1 cellular context compared by ENCODE assay signal in the genomic region with DNA sequence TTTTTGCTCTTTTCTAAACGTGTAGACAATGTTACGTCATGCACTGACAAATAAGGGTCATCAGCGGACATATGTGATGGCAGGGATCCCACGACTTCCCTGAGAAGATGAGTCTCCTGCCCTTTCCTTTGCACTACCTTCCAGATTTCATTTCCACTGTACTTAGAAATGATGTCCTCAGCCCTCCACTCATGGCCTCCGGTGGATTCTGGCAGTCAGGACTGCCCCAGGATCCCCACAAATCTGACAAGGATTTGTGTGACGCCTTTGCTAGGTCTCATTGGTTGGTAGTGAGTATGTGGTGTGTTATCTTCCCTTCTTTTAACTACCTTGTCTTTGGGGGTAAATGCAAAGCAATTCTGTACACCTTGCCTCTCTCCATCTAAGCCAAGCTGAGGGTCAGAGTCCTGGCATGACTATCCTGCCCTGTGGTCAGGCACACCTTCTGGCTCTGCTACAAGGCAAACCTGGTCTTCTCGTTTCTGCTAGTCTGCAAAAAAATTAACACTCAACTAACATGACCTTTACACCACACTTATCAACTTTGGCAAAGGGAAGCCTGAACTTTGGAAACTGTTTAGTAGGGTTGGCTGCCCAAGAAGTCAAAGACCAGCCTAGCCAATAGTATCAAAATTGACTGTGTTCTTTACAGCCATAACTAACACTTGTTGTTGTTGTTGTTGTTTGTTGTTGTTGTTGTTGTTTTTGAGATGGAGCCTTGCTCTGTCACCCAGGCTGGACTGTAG.
A peak's percentile ranks its signal among the peaks of the same experiment; 100 is the strongest.
TF ChIP-seq lines count a peak whose summit lies in the region.

No MANE protein-coding gene starts in this region.

TF ChIP-seq in HepG2, 621 proteins besides CTCF, POLR2A, EP300 and RAD21 (continued from another document and continues in another):
- TF ChIP-seq, protein P1, sequence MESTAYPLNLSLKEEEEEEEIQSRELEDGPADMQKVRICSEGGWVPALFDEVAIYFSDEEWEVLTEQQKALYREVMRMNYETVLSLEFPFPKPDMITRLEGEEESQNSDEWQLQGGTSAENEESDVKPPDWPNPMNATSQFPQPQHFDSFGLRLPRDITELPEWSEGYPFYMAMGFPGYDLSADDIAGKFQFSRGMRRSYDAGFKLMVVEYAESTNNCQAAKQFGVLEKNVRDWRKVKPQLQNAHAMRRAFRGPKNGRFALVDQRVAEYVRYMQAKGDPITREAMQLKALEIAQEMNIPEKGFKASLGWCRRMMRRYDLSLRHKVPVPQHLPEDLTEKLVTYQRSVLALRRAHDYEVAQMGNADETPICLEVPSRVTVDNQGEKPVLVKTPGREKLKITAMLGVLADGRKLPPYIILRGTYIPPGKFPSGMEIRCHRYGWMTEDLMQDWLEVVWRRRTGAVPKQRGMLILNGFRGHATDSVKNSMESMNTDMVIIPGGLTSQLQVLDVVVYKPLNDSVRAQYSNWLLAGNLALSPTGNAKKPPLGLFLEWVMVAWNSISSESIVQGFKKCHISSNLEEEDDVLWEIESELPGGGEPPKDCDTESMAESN (CRISPR knock-in tag; conservative IDR thresholded peaks at IDR 0.05): peak; percentile 55; the same call in 1 of the 2 replicates
- TF ChIP-seq PITX1 (CRISPR knock-in tag; IDR thresholded peaks at IDR 0.05) (no peak), ZNF782 (CRISPR knock-in tag; IDR thresholded peaks at IDR 0.05; ENCODE audit: borderline replicate concordance) (no peak), HOXD1 (CRISPR knock-in tag; IDR thresholded peaks at IDR 0.05) (no peak), SP5 (CRISPR knock-in tag; IDR thresholded peaks at IDR 0.05; ENCODE audit: borderline replicate concordance, low read depth) (no peak), SAFB2 (CRISPR knock-in tag; IDR thresholded peaks at IDR 0.05; ENCODE audit: borderline replicate concordance, low read depth) (no peak), KLF12 (CRISPR knock-in tag; IDR thresholded peaks at IDR 0.05; ENCODE audit: borderline replicate concordance) (no peak), RCOR2 (CRISPR knock-in tag; IDR thresholded peaks at IDR 0.05) (peak; percentile 66; the same call in 1 of the 2 replicates), ZNF607 (CRISPR knock-in tag; IDR thresholded peaks at IDR 0.05; ENCODE audit: borderline replicate concordance) (peak; percentile 73; the same call in 1 of the 2 replicates), KDM5B (CRISPR knock-in tag; IDR thresholded peaks at IDR 0.05; ENCODE audit: borderline replicate concordance) (no peak), ADNP (CRISPR knock-in tag; IDR thresholded peaks at IDR 0.05) (no peak), CENPT (CRISPR knock-in tag; IDR thresholded peaks at IDR 0.05; ENCODE audit: low read depth) (no peak), ZNF713 (CRISPR knock-in tag; IDR thresholded peaks at IDR 0.05) (no peak), MTF2 (CRISPR knock-in tag; IDR thresholded peaks at IDR 0.05; ENCODE audit: borderline replicate concordance) (no peak), ELF1 (CRISPR knock-in tag; IDR thresholded peaks at IDR 0.05) (no peak; the same call in 1 of the 2 replicates), JUN (CRISPR knock-in tag; IDR thresholded peaks at IDR 0.05) (no peak), ZFP36 (IDR thresholded peaks at IDR 0.05; ENCODE audit: borderline replicate concordance, low read depth, low read length, partially characterized antibody) (no peak), THYN1 (CRISPR knock-in tag; IDR thresholded peaks at IDR 0.05; ENCODE audit: borderline replicate concordance, low read depth) (no peak), ZBTB42 (CRISPR knock-in tag; IDR thresholded peaks at IDR 0.05) (no peak), CBX2 (IDR thresholded peaks at IDR 0.05; ENCODE audit: low read depth, low read length) (no peak), CBX2 (CRISPR knock-in tag; IDR thresholded peaks at IDR 0.05; ENCODE audit: low read depth) (no peak), ZNF761 (CRISPR knock-in tag; conservative IDR thresholded peaks at IDR 0.05) (no peak), SALL1 (CRISPR knock-in tag; IDR thresholded peaks at IDR 0.05) (peak; percentile 52), ZNF766 (CRISPR knock-in tag; IDR thresholded peaks at IDR 0.05; ENCODE audit: borderline replicate concordance) (no peak; the same call in 1 of the 2 replicates), RNF2 (conservative IDR thresholded peaks at IDR 0.05; ENCODE audit: low read depth) (no peak), CREB1 (IDR thresholded peaks at IDR 0.05) (no peak), CREB1 (CRISPR knock-in tag; IDR thresholded peaks at IDR 0.05) (no peak), ZNF891 (CRISPR knock-in tag; IDR thresholded peaks at IDR 0.05) (no peak), ZNF703 (CRISPR knock-in tag; IDR thresholded peaks at IDR 0.05; ENCODE audit: borderline replicate concordance) (no peak), ZNF790 (CRISPR knock-in tag; IDR thresholded peaks at IDR 0.05; ENCODE audit: borderline replicate concordance) (no peak), ELF4 (CRISPR knock-in tag; IDR thresholded peaks at IDR 0.05; ENCODE audit: borderline replicate concordance) (no peak)
- TF ChIP-seq, protein P2, sequence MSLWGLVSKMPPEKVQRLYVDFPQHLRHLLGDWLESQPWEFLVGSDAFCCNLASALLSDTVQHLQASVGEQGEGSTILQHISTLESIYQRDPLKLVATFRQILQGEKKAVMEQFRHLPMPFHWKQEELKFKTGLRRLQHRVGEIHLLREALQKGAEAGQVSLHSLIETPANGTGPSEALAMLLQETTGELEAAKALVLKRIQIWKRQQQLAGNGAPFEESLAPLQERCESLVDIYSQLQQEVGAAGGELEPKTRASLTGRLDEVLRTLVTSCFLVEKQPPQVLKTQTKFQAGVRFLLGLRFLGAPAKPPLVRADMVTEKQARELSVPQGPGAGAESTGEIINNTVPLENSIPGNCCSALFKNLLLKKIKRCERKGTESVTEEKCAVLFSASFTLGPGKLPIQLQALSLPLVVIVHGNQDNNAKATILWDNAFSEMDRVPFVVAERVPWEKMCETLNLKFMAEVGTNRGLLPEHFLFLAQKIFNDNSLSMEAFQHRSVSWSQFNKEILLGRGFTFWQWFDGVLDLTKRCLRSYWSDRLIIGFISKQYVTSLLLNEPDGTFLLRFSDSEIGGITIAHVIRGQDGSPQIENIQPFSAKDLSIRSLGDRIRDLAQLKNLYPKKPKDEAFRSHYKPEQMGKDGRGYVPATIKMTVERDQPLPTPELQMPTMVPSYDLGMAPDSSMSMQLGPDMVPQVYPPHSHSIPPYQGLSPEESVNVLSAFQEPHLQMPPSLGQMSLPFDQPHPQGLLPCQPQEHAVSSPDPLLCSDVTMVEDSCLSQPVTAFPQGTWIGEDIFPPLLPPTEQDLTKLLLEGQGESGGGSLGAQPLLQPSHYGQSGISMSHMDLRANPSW (CRISPR knock-in tag; IDR thresholded peaks at IDR 0.05; ENCODE audit: borderline replicate concordance): no peak
- TF ChIP-seq, protein P3, sequence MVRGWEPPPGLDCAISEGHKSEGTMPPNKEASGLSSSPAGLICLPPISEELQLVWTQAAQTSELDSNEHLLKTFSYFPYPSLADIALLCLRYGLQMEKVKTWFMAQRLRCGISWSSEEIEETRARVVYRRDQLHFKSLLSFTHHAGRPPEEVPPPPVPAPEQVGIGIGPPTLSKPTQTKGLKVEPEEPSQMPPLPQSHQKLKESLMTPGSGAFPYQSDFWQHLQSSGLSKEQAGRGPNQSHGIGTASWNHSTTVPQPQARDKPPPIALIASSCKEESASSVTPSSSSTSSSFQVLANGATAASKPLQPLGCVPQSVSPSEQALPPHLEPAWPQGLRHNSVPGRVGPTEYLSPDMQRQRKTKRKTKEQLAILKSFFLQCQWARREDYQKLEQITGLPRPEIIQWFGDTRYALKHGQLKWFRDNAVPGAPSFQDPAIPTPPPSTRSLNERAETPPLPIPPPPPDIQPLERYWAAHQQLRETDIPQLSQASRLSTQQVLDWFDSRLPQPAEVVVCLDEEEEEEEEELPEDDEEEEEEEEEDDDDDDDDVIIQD (CRISPR knock-in tag; IDR thresholded peaks at IDR 0.05; ENCODE audit: low read depth): peak; percentile 37; the same call in 1 of the 2 replicates
- TF ChIP-seq, protein P4, sequence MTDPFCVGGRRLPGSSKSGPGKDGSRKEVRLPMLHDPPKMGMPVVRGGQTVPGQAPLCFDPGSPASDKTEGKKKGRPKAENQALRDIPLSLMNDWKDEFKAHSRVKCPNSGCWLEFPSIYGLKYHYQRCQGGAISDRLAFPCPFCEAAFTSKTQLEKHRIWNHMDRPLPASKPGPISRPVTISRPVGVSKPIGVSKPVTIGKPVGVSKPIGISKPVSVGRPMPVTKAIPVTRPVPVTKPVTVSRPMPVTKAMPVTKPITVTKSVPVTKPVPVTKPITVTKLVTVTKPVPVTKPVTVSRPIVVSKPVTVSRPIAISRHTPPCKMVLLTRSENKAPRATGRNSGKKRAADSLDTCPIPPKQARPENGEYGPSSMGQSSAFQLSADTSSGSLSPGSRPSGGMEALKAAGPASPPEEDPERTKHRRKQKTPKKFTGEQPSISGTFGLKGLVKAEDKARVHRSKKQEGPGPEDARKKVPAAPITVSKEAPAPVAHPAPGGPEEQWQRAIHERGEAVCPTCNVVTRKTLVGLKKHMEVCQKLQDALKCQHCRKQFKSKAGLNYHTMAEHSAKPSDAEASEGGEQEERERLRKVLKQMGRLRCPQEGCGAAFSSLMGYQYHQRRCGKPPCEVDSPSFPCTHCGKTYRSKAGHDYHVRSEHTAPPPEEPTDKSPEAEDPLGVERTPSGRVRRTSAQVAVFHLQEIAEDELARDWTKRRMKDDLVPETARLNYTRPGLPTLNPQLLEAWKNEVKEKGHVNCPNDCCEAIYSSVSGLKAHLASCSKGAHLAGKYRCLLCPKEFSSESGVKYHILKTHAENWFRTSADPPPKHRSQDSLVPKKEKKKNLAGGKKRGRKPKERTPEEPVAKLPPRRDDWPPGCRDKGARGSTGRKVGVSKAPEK (CRISPR knock-in tag; IDR thresholded peaks at IDR 0.05; ENCODE audit: borderline replicate concordance): no peak
- TF ChIP-seq, protein P5, sequence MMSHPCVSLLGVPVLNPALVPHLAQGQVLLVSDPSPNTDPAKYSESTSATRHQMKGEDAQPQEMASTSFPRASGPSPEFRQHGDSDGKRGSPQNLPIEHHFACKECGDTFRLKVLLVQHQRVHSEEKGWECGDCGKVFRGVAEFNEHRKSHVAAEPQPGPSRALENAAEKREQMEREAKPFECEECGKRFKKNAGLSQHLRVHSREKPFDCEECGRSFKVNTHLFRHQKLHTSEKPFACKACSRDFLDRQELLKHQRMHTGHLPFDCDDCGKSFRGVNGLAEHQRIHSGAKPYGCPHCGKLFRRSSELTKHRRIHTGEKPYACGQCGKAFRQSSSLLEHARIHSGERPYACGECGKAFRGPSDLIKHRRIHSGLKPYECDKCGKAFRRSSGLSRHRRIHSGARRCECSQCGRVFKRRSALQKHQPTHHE (CRISPR knock-in tag; IDR thresholded peaks at IDR 0.05; ENCODE audit: borderline replicate concordance): no peak
- TF ChIP-seq, protein P6, sequence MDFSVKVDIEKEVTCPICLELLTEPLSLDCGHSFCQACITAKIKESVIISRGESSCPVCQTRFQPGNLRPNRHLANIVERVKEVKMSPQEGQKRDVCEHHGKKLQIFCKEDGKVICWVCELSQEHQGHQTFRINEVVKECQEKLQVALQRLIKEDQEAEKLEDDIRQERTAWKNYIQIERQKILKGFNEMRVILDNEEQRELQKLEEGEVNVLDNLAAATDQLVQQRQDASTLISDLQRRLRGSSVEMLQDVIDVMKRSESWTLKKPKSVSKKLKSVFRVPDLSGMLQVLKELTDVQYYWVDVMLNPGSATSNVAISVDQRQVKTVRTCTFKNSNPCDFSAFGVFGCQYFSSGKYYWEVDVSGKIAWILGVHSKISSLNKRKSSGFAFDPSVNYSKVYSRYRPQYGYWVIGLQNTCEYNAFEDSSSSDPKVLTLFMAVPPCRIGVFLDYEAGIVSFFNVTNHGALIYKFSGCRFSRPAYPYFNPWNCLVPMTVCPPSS (IDR thresholded peaks at IDR 0.05): no peak
- TF ChIP-seq, protein P7, sequence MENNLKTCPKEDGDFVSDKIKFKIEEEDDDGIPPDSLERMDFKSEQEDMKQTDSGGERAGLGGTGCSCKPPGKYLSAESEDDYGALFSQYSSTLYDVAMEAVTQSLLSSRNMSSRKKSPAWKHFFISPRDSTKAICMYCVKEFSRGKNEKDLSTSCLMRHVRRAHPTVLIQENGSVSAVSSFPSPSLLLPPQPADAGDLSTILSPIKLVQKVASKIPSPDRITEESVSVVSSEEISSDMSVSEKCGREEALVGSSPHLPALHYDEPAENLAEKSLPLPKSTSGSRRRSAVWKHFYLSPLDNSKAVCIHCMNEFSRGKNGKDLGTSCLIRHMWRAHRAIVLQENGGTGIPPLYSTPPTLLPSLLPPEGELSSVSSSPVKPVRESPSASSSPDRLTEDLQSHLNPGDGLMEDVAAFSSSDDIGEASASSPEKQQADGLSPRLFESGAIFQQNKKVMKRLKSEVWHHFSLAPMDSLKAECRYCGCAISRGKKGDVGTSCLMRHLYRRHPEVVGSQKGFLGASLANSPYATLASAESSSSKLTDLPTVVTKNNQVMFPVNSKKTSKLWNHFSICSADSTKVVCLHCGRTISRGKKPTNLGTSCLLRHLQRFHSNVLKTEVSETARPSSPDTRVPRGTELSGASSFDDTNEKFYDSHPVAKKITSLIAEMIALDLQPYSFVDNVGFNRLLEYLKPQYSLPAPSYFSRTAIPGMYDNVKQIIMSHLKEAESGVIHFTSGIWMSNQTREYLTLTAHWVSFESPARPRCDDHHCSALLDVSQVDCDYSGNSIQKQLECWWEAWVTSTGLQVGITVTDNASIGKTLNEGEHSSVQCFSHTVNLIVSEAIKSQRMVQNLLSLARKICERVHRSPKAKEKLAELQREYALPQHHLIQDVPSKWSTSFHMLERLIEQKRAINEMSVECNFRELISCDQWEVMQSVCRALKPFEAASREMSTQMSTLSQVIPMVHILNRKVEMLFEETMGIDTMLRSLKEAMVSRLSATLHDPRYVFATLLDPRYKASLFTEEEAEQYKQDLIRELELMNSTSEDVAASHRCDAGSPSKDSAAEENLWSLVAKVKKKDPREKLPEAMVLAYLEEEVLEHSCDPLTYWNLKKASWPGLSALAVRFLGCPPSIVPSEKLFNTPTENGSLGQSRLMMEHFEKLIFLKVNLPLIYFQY (CRISPR knock-in tag; IDR thresholded peaks at IDR 0.05; ENCODE audit: borderline replicate concordance): no peak
- TF ChIP-seq, protein P8, sequence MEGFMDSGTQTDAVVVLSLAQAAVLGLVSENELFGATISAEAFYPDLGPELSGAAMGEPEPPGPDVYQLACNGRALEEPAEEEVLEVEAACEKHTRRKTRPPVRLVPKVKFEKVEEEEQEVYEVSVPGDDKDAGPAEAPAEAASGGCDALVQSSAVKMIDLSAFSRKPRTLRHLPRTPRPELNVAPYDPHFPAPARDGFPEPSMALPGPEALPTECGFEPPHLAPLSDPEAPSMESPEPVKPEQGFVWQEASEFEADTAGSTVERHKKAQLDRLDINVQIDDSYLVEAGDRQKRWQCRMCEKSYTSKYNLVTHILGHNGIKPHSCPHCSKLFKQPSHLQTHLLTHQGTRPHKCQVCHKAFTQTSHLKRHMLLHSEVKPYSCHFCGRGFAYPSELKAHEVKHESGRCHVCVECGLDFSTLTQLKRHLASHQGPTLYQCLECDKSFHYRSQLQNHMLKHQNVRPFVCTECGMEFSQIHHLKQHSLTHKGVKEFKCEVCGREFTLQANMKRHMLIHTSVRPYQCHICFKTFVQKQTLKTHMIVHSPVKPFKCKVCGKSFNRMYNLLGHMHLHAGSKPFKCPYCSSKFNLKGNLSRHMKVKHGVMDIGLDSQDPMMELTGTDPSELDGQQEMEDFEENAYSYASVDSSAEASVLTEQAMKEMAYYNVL (CRISPR knock-in tag; IDR thresholded peaks at IDR 0.05; ENCODE audit: borderline replicate concordance): peak; percentile 36; the same call in 1 of the 2 replicates
